ENCODE assay signal across 8 cellular contexts in genomic region chr1:55893155-55893554, GRCh38.
DNase-seq lines count a peak whose midpoint lies in the region; ATAC-seq and TF ChIP-seq lines count a peak whose summit lies in the region.

No MANE protein-coding gene starts in this region.

- no peak overlapping the region for H3K27ac Mint-ChIP-seq in Calu3 (ENCODE audit: unreplicated experiment)
- H3K27ac Mint-ChIP-seq in activated CD8-positive, alpha-beta memory T cell treated with anti-CD3 and anti-CD28 coated beads, Interleukin-2, amount 10 ng/mL, durations not matched to agents 7 days and 5 days, result no peak overlapping the region
- H3K27ac Mint-ChIP-seq in activated CD4-positive, alpha-beta memory T cell treated with anti-CD3 and anti-CD28 coated beads, Interleukin-2, amount 10 ng/mL, durations not matched to agents 7 days and 5 days, result no peak overlapping the region

- no TSS peak for BruUV-seq in Calu3 (replicated peaks; lab: Mats Ljungman, UMichigan)

- H3K9me3 Mint-ChIP-seq in Calu3 (ENCODE audit: low read depth, unreplicated experiment), result no peaks in the 10 kb centered on the region
- no peaks in the 10 kb centered on the region for H3K9me3 Mint-ChIP-seq in activated CD8-positive, alpha-beta memory T cell treated with anti-CD3 and anti-CD28 coated beads, Interleukin-2, amount 10 ng/mL, durations not matched to agents 7 days and 5 days (ENCODE audit: low read depth)
- peaks cover 2% of the 10 kb centered on the region for H3K9me3 Mint-ChIP-seq in activated CD4-positive, alpha-beta memory T cell treated with anti-CD3 and anti-CD28 coated beads, Interleukin-2, amount 10 ng/mL, durations not matched to agents 7 days and 5 days

- H3K4me3 ChIP-seq in HFF-Myc (replicated peaks; ENCODE audit: low read depth, low read length), result no peak overlapping the region

- no peak for ATAC-seq in activated CD8-positive, alpha-beta memory T cell treated with anti-CD3 and anti-CD28 coated beads, Interleukin-2, amount 10 ng/mL, durations not matched to agents 7 days and 5 days
- ATAC-seq in GM18873 (IDR thresholded peaks at IDR 0.05; ENCODE audit: low FRiP score, unreplicated experiment), result no peak

- no peaks in the 10 kb centered on the region for H3K27me3 Mint-ChIP-seq in Calu3 (ENCODE audit: unreplicated experiment)
- H3K27me3 Mint-ChIP-seq in activated CD8-positive, alpha-beta memory T cell treated with anti-CD3 and anti-CD28 coated beads, Interleukin-2, amount 10 ng/mL, durations not matched to agents 7 days and 5 days, result no peaks in the 10 kb centered on the region
- no peaks in the 10 kb centered on the region for H3K27me3 Mint-ChIP-seq in activated CD4-positive, alpha-beta memory T cell treated with anti-CD3 and anti-CD28 coated beads, Interleukin-2, amount 10 ng/mL, durations not matched to agents 7 days and 5 days

- H3K36me3 Mint-ChIP-seq in Calu3 (ENCODE audit: insufficient read depth, unreplicated experiment), result no peaks in the 10 kb centered on the region
- no peaks in the 10 kb centered on the region for H3K36me3 Mint-ChIP-seq in activated CD8-positive, alpha-beta memory T cell treated with anti-CD3 and anti-CD28 coated beads, Interleukin-2, amount 10 ng/mL, durations not matched to agents 7 days and 5 days
- no peaks in the 10 kb centered on the region for H3K36me3 Mint-ChIP-seq in activated CD4-positive, alpha-beta memory T cell treated with anti-CD3 and anti-CD28 coated beads, Interleukin-2, amount 10 ng/mL, durations not matched to agents 7 days and 5 days (ENCODE audit: low read depth)

- H3K4me1 Mint-ChIP-seq in Calu3 (ENCODE audit: low read depth, unreplicated experiment), result no peaks in the 10 kb centered on the region
- H3K4me1 Mint-ChIP-seq in activated CD8-positive, alpha-beta memory T cell treated with anti-CD3 and anti-CD28 coated beads, Interleukin-2, amount 10 ng/mL, durations not matched to agents 7 days and 5 days, result no peaks in the 10 kb centered on the region
- no peaks in the 10 kb centered on the region for H3K4me1 Mint-ChIP-seq in activated CD4-positive, alpha-beta memory T cell treated with anti-CD3 and anti-CD28 coated beads, Interleukin-2, amount 10 ng/mL, durations not matched to agents 7 days and 5 days

- intact Hi-C loops in Calu3 (cut with micrococcal nuclease; ENCODE audit: unreplicated experiment), result loop anchor here (5.0 to 10.0 kb wide), 5 partner anchors 416 to 748 kb away; no protein-coding TSS in a partner anchor

- DNase-seq in Calu3 (peak; percentile 15), HFF-Myc (ENCODE audit: extremely low read depth, low read depth) (peak; percentile 37), SK-N-DZ (ENCODE audit: low spot score) (peak; percentile 26), iPS-NIHi7 (ENCODE audit: extremely low spot score) (peak; percentile 52), NCI-H128 (lab: John Stamatoyannopoulos, UW; ENCODE audit: unreplicated experiment) (no peak)
- DNase-seq in activated CD8-positive, alpha-beta memory T cell treated with anti-CD3 and anti-CD28 coated beads, Interleukin-2, amount 10 ng/mL, durations not matched to agents 7 days and 5 days, result no peak
- DNase-seq in activated CD4-positive, alpha-beta memory T cell treated with anti-CD3 and anti-CD28 coated beads, Interleukin-2, amount 10 ng/mL, durations not matched to agents 7 days and 5 days, result no peak

- POLR2A ChIA-PET in activated CD4-positive, alpha-beta memory T cell treated with anti-CD3 and anti-CD28 coated beads, Interleukin-2, amount 10 ng/mL, durations not matched to agents 7 days and 5 days (lab: Charles Lee), result no interaction called here

- CTCF ChIA-PET in Calu3 (lab: Charles Lee), result interaction anchor here (1.0 kb wide), 1 partner anchor 517 kb away, joined by 3 read pairs; no protein-coding TSS in a partner anchor
- CTCF ChIA-PET in activated CD8-positive, alpha-beta memory T cell treated with anti-CD3 and anti-CD28 coated beads, Interleukin-2, amount 10 ng/mL, durations not matched to agents 7 days and 5 days (lab: Charles Lee), result no interaction called here
- CTCF ChIA-PET in activated CD4-positive, alpha-beta memory T cell treated with anti-CD3 and anti-CD28 coated beads, Interleukin-2, amount 10 ng/mL, durations not matched to agents 7 days and 5 days (lab: Charles Lee), result no interaction called here

- TF ChIP-seq CTCF in Calu3 (IDR thresholded peaks at IDR 0.05; ENCODE audit: unreplicated experiment) (no peak), HFF-Myc (IDR thresholded peaks at IDR 0.05; ENCODE audit: low read depth, low read length, missing control alignments) (peak; percentile 44)

- no peak overlapping the region for H3K4me3 Mint-ChIP-seq in Calu3 (ENCODE audit: low read depth, unreplicated experiment)
- H3K4me3 Mint-ChIP-seq in activated CD8-positive, alpha-beta memory T cell treated with anti-CD3 and anti-CD28 coated beads, Interleukin-2, amount 10 ng/mL, durations not matched to agents 7 days and 5 days, result no peak overlapping the region
- no peak overlapping the region for H3K4me3 Mint-ChIP-seq in activated CD4-positive, alpha-beta memory T cell treated with anti-CD3 and anti-CD28 coated beads, Interleukin-2, amount 10 ng/mL, durations not matched to agents 7 days and 5 days

Comparison
In these comparisons a context has a peak if more than half of its experiments do, and no peak if none do; other contexts are left out.
1. DNase-seq: peak in Calu3 (single experiment), HFF-Myc (single experiment), SK-N-DZ (single experiment) and iPS-NIHi7 (single experiment); none in activated CD8-positive, alpha-beta memory T cell treated with anti-CD3 and anti-CD28 coated beads, Interleukin-2, amount 10 ng/mL, durations not matched to agents 7 days and 5 days (single experiment), NCI-H128 (single experiment) and activated CD4-positive, alpha-beta memory T cell treated with anti-CD3 and anti-CD28 coated beads, Interleukin-2, amount 10 ng/mL, durations not matched to agents 7 days and 5 days (single experiment).